8 cellular contexts compared by ENCODE assay signal in the genomic region with DNA sequence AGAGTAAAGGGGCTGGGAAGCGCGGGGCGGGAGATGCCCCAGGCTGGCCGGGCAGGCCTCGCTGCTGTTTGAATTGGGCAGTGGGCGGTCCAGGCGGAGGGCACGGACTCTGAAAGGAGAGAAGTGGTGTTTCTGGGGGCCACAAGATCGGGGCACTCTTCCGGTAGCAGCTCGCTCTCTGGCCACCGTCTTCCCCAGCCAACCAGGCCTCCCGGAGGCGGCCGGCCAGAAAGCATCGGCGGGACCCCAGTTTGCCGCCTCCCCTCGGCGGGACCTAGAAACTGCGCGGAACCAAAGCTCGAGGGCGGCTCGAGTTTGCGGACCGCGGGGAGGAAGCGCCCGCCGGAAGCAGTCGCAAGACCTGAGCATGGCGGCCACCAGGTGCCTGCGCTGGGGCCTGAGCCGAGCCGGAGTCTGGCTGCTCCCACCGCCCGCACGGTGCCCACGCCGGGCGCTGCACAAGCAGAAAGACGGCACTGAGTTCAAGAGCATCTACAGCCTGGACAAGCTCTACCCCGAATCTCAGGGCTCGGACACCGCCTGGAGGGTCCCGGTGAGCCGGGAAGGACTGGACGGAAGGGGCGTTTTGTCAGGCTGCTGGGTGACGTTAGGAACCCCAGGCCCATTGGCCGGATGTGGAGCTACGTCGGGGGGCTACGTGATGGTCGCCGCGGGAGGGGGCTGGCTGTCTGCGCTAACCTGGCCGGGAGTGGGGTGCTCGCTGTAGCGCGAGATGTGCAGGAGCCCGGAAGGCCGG. TPM values are rescaled to one million over a fixed set of nuclear protein-coding genes. Genes with fewer than 3 reads are reported as not detected.
DNase-seq lines count a peak whose midpoint lies in the region; ATAC-seq and TF ChIP-seq lines count a peak whose summit lies in the region.

A gene (plus strand): TSS at position 351 of the 757 bp plus-strand sequence. CDS start 17 bp downstream, at position 368.

- H3K27me3 ChIP-seq in KMS-11 (ENCODE audit: insufficient read depth, low read depth) (no peaks in the 10 kb centered on the region), RWPE2 (ENCODE audit: insufficient read depth, poor library complexity, severe bottlenecking) (no peaks in the 10 kb centered on the region), stomach (no peaks in the 10 kb centered on the region)

- TF ChIP-seq CTCF in KMS-11 (conservative IDR thresholded peaks at IDR 0.05; ENCODE audit: low read depth, low read length): peak; percentile 58
- TF ChIP-seq CTCF in RWPE2 (IDR thresholded peaks at IDR 0.05; ENCODE audit: poor library complexity, severe bottlenecking): peak; percentile 25
- TF ChIP-seq CTCF in fibroblast of villous mesenchyme (IDR thresholded peaks at IDR 0.05; ENCODE audit: insufficient read depth, low read depth, low read length): peak; percentile 57
- peak; percentile 71 for TF ChIP-seq CTCF in neural crest cell (conservative IDR thresholded peaks at IDR 0.05)
- peak in 5 of 7 experiments; percentile 34 to 66 (median 49) for TF ChIP-seq CTCF in stomach (IDR thresholded peaks at IDR 0.05)

- no peak within 1 kb of the TSS for H3K4me3 ChIP-seq in KMS-11 (IDR thresholded peaks at IDR 0.05; ENCODE audit: insufficient read depth, low read depth, low read length)
- H3K4me3 ChIP-seq in RWPE2 (ENCODE audit: severe bottlenecking): peak within 1 kb of the TSS; percentile 56
- peak within 1 kb of the TSS; percentile 91 for H3K4me3 ChIP-seq in fibroblast of villous mesenchyme (ENCODE audit: low read depth, low read length)
- H3K4me3 ChIP-seq in stomach: peak within 1 kb of the TSS; percentile 76 to 91 (median 82)

- TF ChIP-seq POLR2A in stomach (IDR thresholded peaks at IDR 0.05): no peak

- peaks cover 12% of the 10 kb centered on the region for H3K4me1 ChIP-seq in KMS-11 (ENCODE audit: low read depth, poor library complexity, severe bottlenecking)
- peaks cover 12% of the 10 kb centered on the region for H3K4me1 ChIP-seq in RWPE2 (ENCODE audit: insufficient read depth, poor library complexity, severe bottlenecking)
- H3K4me1 ChIP-seq in stomach: peaks cover 22 to 37% (median 30%) of the 10 kb centered on the region in 4 donors

- TF ChIP-seq EP300 in stomach (IDR thresholded peaks at IDR 0.05): no peak

- peak within 1 kb of the TSS; percentile 85 for H3K9ac ChIP-seq in KMS-11

- peak within 1 kb of the TSS; percentile 99 for H3K4me2 ChIP-seq in KMS-11

- peaks cover 30% of the 10 kb centered on the region for H3K4me1 Mint-ChIP-seq in neural crest cell

- H2AFZ ChIP-seq in KMS-11 (ENCODE audit: low read depth): peak within 1 kb of the TSS; percentile 99

- intact Hi-C loops in stomach (cut with DNase I; ENCODE audit: low total_unique reads): no loop called here

- H3K36me3 Mint-ChIP-seq in neural crest cell (ENCODE audit: low read depth): peaks cover 3% of the 10 kb centered on the region

- no peaks in the 10 kb centered on the region for H3K36me3 ChIP-seq in KMS-11 (ENCODE audit: insufficient read depth)
- peaks cover 15% of the 10 kb centered on the region for H3K36me3 ChIP-seq in RWPE2 (ENCODE audit: low read depth)
- H3K36me3 ChIP-seq in stomach: peaks cover 0 to 23% (median 13%) of the 10 kb centered on the region in 4 donors

- H3K79me2 ChIP-seq in KMS-11 (ENCODE audit: insufficient read depth, low read depth): peaks cover 12% of the 10 kb centered on the region

- no peaks in the 10 kb centered on the region for H3K27me3 Mint-ChIP-seq in neural crest cell (ENCODE audit: low read depth)

- ATAC-seq in GM21786 (IDR thresholded peaks at IDR 0.05; ENCODE audit: unreplicated experiment) (peak; percentile 75), RWPE2 (ENCODE audit: low read depth) (peak; percentile 91)

- peak within 1 kb of the TSS; percentile 97 for H3K4me3 Mint-ChIP-seq in neural crest cell

- H3K27ac ChIP-seq in KMS-11 (peak within 1 kb of the TSS; percentile 58), RWPE2 (ENCODE audit: poor library complexity, severe bottlenecking) (peak within 1 kb of the TSS; percentile 58), stomach (peak within 1 kb of the TSS; percentile 86 to 94 (median 92))

- H3K27ac Mint-ChIP-seq in neural crest cell (ENCODE audit: unreplicated experiment): peak within 1 kb of the TSS; percentile 98

- no peaks in the 10 kb centered on the region for H4K20me1 ChIP-seq in KMS-11 (ENCODE audit: insufficient read depth)

- H3K9me3 ChIP-seq in RWPE2 (ENCODE audit: severe bottlenecking) (no peaks in the 10 kb centered on the region), stomach (no peaks in the 10 kb centered on the region)

- DNase-seq in EH (ENCODE audit: low read depth): peak; percentile 81
- no peak for DNase-seq in RWPE2 (ENCODE audit: low spot score)
- DNase-seq in activated effector memory CD4-positive, alpha-beta T cell treated with anti-CD3 and anti-CD28 coated beads, Interleukin-2, amount 50 U/mL, for 16 hours: peak; percentile 93
- DNase-seq in fibroblast of villous mesenchyme (ENCODE audit: low read depth): peak; percentile 82
- DNase-seq in neural crest cell (ENCODE audit: low read depth, low spot score): peak; percentile 82
- peak; percentile 84 for DNase-seq in stomach

- H3K9me3 Mint-ChIP-seq in neural crest cell: no peaks in the 10 kb centered on the region

- whole genome bisulfite sequencing in stomach, 5 donors: 1 to 10% (median 3%) methylated on average over 16 to 65 of the region's 65 CpGs

RNA-seq across cellular contexts. Expression of the gene that starts here (rescaled TPM):
- total RNA-seq in fibroblast of villous mesenchyme (23.7 and 30.6 TPM in 2 replicates), neural crest cell (35.3 and 37.6 TPM in 2 replicates), stomach (10 to 100 TPM in 4 of 5 donors, 1 to 10 TPM in 1; 6.7 to 69.0 (median 29.2) TPM)
- 10 to 100 TPM; 42.1 to 57.1 (median 48.7) TPM for polyA plus RNA-seq in stomach
